8 cellular contexts compared by ENCODE assay signal in the genomic region with DNA sequence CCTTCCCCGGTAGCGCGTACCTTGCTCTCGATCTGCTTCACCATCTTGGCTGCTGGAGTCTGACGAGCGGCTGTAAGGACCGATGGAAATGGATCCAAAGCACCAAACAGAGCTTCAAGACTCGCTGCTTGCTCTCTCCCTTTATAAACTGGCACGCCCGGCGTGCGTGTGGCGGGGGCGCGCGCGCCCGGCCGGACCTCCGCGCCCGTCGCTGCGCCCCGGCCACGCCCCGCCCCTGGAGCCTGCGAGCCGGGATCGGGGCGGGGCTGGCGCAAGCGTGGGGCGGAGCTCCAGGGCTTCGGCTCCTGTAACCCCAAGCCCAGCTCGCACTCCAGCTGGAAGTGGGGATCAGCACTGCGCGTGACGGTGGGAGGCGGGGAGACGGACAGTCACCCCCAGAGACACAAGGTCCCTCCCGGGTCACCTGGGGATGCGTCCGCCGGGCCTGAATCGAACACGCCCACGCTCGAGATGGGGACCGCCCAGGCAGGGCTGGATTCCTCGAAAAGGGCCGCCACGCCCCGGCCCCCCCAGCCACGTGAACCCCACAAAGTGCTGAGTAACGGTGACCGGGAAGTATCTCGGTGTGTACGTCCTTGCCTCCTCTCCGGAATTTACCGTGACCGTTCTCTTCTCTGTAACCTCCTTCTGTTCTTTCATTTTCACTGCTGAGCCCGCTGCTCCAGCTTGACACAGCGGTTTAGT. TPM values are rescaled to one million over a fixed set of nuclear protein-coding genes. Genes with fewer than 3 reads are reported as not detected.
DNase-seq lines count a peak whose midpoint lies in the region; ATAC-seq and TF ChIP-seq lines count a peak whose summit lies in the region.

A gene (minus strand): TSS at position 116 of the 705 bp plus-strand sequence. CDS start 72 bp downstream, at position 44.

- H3K27ac ChIP-seq in ovary: peak within 1 kb of the TSS; percentile 62 to 93
- H3K27ac ChIP-seq in thyroid gland: peak within 1 kb of the TSS; percentile 94 to 95 (median 95)

- peak within 1 kb of the TSS; percentile 98 for H3K27ac Mint-ChIP-seq in activated naive CD8-positive, alpha-beta T cell
- H3K27ac Mint-ChIP-seq in glutamatergic neuron (ENCODE audit: unreplicated experiment): peak within 1 kb of the TSS; percentile 96

- H3K9me3 ChIP-seq in ovary (no peaks in the 10 kb centered on the region), thyroid gland (no peaks in the 10 kb centered on the region)

- TF ChIP-seq CTCF in GM10266 (IDR thresholded peaks at IDR 0.05; ENCODE audit: control insufficient read depth, insufficient read depth, low read depth, missing control alignments) (no peak), glutamatergic neuron (IDR thresholded peaks at IDR 0.05; ENCODE audit: partially characterized antibody, unreplicated experiment) (no peak), ovary (IDR thresholded peaks at IDR 0.05) (no peak), thyroid gland (IDR thresholded peaks at IDR 0.05) (no peak)

- H3K36me3 ChIP-seq in ovary: no peaks in the 10 kb centered on the region
- H3K36me3 ChIP-seq in thyroid gland: no peaks in the 10 kb centered on the region

- peak; percentile 65 for TF ChIP-seq EP300 in ovary (IDR thresholded peaks at IDR 0.05)

- H3K4me1 ChIP-seq in ovary (ENCODE audit: insufficient read depth) (peaks cover 8% of the 10 kb centered on the region), thyroid gland (peaks cover 11 to 19% of the 10 kb centered on the region in 2 donors)

- peaks cover 5% of the 10 kb centered on the region for H3K36me3 Mint-ChIP-seq in activated naive CD8-positive, alpha-beta T cell
- H3K36me3 Mint-ChIP-seq in glutamatergic neuron (ENCODE audit: unreplicated experiment): no peaks in the 10 kb centered on the region

- DNase-seq in GM10266 (ENCODE audit: extremely low spot score) (peak; percentile 90), NCI-H1048 (lab: John Stamatoyannopoulos, UW) (peak; percentile 69), SKM-1 treated with dmso at 0.1 percent for 144 hours (lab: John Stamatoyannopoulos, UW; ENCODE audit: unreplicated experiment) (peak; percentile 67), glutamatergic neuron (peak; percentile 89), ovary (peak; percentile 89 to 93 (median 90)), thyroid gland (peak; percentile 93)

- WGBS in ovary, 3 donors: 0% methylated on average over 58 to 64 of the region's 64 CpGs
- 0 to 1% methylated on average over 28 of the region's 64 CpGs for WGBS in thyroid gland, 2 donors

- H3K27me3 Mint-ChIP-seq in activated naive CD8-positive, alpha-beta T cell: no peaks in the 10 kb centered on the region
- peaks cover 6% of the 10 kb centered on the region for H3K27me3 Mint-ChIP-seq in glutamatergic neuron (ENCODE audit: unreplicated experiment)

- peak within 1 kb of the TSS; percentile 96 for H3K4me3 Mint-ChIP-seq in activated naive CD8-positive, alpha-beta T cell
- H3K4me3 Mint-ChIP-seq in glutamatergic neuron (ENCODE audit: unreplicated experiment): peak within 1 kb of the TSS; percentile 99

- H3K4me3 ChIP-seq in ovary: peak within 1 kb of the TSS; percentile 95
- peak within 1 kb of the TSS; percentile 54 to 92 (median 84) for H3K4me3 ChIP-seq in thyroid gland (replicated peaks in 1 of 3)

- no peaks in the 10 kb centered on the region for H3K9me3 Mint-ChIP-seq in activated naive CD8-positive, alpha-beta T cell (ENCODE audit: low read depth)
- H3K9me3 Mint-ChIP-seq in glutamatergic neuron (ENCODE audit: unreplicated experiment): peaks cover 14% of the 10 kb centered on the region

- peaks cover 45% of the 10 kb centered on the region for H3K4me1 Mint-ChIP-seq in activated naive CD8-positive, alpha-beta T cell (ENCODE audit: low read depth)
- H3K4me1 Mint-ChIP-seq in glutamatergic neuron (ENCODE audit: low read depth, unreplicated experiment): peaks cover 12% of the 10 kb centered on the region

- peak; percentile 70 for ATAC-seq in HG02588 (IDR thresholded peaks at IDR 0.05; ENCODE audit: unreplicated experiment)

- H3K27me3 ChIP-seq in ovary (no peaks in the 10 kb centered on the region), thyroid gland (no peaks in the 10 kb centered on the region)

- intact Hi-C loops in ovary (cut with DNase I): no loop called here
- intact Hi-C loops in thyroid gland (cut with DNase I): no loop called here

- peak; percentile 82 for TF ChIP-seq POLR2A in ovary (IDR thresholded peaks at IDR 0.05)
- TF ChIP-seq POLR2A in thyroid gland (IDR thresholded peaks at IDR 0.05): peak; percentile 76 to 96

RNA-seq across cellular contexts. Expression of the gene that starts here (rescaled TPM):
- total RNA-seq in glutamatergic neuron (ENCODE audit: unreplicated experiment) (165 TPM), ovary (100 to 1,000 TPM in 4 of 7 donors, 10 to 100 TPM in 3; 84.4 to 176 (median 104) TPM), thyroid gland (100 to 1,000 TPM; 148 to 252 (median 172) TPM)
- polyA plus RNA-seq in ovary: 100 to 1,000 TPM; 117 to 135 TPM

Comparison
In these comparisons a context has a peak if more than half of its experiments do, and no peak if none do; other contexts are left out.
1. Peak in every context shown above with its lines: DNase-seq, ATAC-seq, H3K4me3 ChIP-seq and H3K27ac ChIP-seq.